ENCODE assay signal across 8 cellular contexts in the genomic region with DNA sequence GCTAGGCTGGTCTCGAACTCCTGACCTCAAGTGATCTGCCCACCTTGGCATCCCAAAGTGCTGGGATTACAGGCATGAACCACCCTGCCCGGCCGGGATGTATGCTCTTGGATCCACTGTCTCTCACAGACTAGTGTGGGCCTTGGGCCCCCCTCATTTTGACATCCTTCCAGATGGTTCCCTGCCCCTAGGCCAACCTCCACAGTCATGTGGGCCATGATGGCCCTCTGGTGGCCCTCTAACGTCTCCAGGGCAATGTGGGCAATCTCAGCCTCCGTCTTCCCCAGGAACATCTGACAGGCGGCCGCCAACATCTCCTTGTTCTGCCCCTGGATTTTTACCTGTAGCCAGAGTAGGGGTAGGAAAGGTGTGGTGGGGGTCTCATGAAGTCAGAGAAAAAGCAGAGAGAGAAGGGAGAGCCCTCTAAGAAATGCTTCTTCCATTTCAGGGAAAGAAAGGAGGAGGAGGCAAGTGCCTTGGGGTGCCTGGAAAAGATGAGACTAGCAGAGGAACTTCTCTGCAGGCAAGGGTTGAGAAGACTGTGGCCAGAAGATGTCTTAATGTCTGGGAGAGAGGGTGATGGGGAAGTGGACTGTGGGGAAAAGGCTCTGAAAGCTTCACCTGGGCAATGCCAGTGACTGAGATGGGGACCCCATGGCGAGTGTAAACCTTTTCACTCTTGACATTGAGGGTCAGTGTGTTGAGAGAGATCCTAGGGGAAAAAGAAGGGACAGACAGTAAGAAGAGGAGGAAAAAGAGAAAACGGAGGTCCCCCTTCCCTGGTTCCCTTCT. TPM values are rescaled to one million over a fixed set of nuclear protein-coding genes. Genes with fewer than 3 reads are reported as not detected.
DNase-seq lines count a peak whose midpoint lies in the region; ATAC-seq and TF ChIP-seq lines count a peak whose summit lies in the region.

No MANE protein-coding gene starts in this region.

- H3K27ac Mint-ChIP-seq in T-cell: peak overlapping the region; percentile 89 to 93

- H3K9me3 Mint-ChIP-seq in T-cell: no peaks in the 10 kb centered on the region

- H3K4me1 ChIP-seq in esophagus squamous epithelium (peaks cover 18 to 80% (median 40%) of the 10 kb centered on the region in 3 donors), sigmoid colon (peaks cover 3 to 52% (median 45%) of the 10 kb centered on the region in 4 donors)

- H3K36me3 ChIP-seq in esophagus squamous epithelium (peaks cover 4 to 50% (median 15%) of the 10 kb centered on the region in 3 donors), sigmoid colon (peaks cover 16 to 51% (median 26%) of the 10 kb centered on the region in 4 donors)

- H3K27me3 ChIP-seq in esophagus squamous epithelium (no peaks in the 10 kb centered on the region), sigmoid colon (no peaks in the 10 kb centered on the region)

- no peak for ATAC-seq in T-cell (replicated peaks in 1 of 4)

- no peak for TF ChIP-seq EP300 in sigmoid colon (IDR thresholded peaks at IDR 0.05)

- peaks cover 69 to 76% (median 74%) of the 10 kb centered on the region in 3 donors for H3K4me1 Mint-ChIP-seq in T-cell

- H3K36me3 Mint-ChIP-seq in T-cell: peaks cover 34% of the 10 kb centered on the region

- no peaks in the 10 kb centered on the region for H3K27me3 Mint-ChIP-seq in T-cell

- POLR2A ChIA-PET in T-cell (lab: Charles Lee): no interaction called here

- TF ChIP-seq CTCF in GM10266 (IDR thresholded peaks at IDR 0.05; ENCODE audit: control insufficient read depth, insufficient read depth, low read depth, missing control alignments): peak; percentile 7
- no peak for TF ChIP-seq CTCF in esophagus squamous epithelium (IDR thresholded peaks at IDR 0.05)
- no peak for TF ChIP-seq CTCF in sigmoid colon (IDR thresholded peaks at IDR 0.05)

- intact Hi-C loops in esophagus squamous epithelium (cut with DNase I): loop anchor here (5.0 kb wide), 2 partner anchors 81 to 141 kb away; partner anchors contain the start of gene DDR1
- intact Hi-C loops in sigmoid colon (cut with DNase I): loop anchor here (5.0 to 10.0 kb wide), 3 partner anchors 86 to 344 kb away; partner anchors contain the start of genes MRPS18B and PPP1R10

- H3K9me3 ChIP-seq in esophagus squamous epithelium (no peaks in the 10 kb centered on the region), sigmoid colon (no peaks in the 10 kb centered on the region)

- peak overlapping the region; percentile 92 to 99 (median 96) for H3K27ac ChIP-seq in esophagus squamous epithelium
- peak overlapping the region; percentile 90 to 98 (median 96) for H3K27ac ChIP-seq in sigmoid colon

- WGBS in esophagus squamous epithelium, 2 donors: 68 to 71% methylated on average over 4 to 6 of the region's 9 CpGs
- WGBS in sigmoid colon, 2 donors: 74 to 81% methylated on average over 9 of the region's 9 CpGs

- CTCF ChIA-PET in T-cell (lab: Charles Lee): interaction anchor here in 1 of 2 donors (0.6 to 0.8 kb wide), 2 partner anchors 19 to 1075 kb away, joined by 3 to 4 read pairs; no protein-coding TSS in a partner anchor

- H3K4me3 ChIP-seq in esophagus squamous epithelium: peak overlapping the region; percentile 58 to 90 (median 82)
- peak overlapping the region; percentile 71 to 90 (median 82) for H3K4me3 ChIP-seq in sigmoid colon

- DNase-seq in GM10266 (ENCODE audit: extremely low spot score) (no peak), T-cell (no peak), esophagus squamous epithelium (lab: John Stamatoyannopoulos, UW) (no peak), sigmoid colon (no peak), NCI-H2029 (lab: John Stamatoyannopoulos, UW) (no peak), DMS53 (lab: John Stamatoyannopoulos, UW) (no peak), cortex of kidney (lab: John Stamatoyannopoulos, UW) (no peak), NCI-H1694 treated with DMSO at 0.1 percent for 48 hours (lab: John Stamatoyannopoulos, UW) (no peak)

- TF ChIP-seq POLR2A in esophagus squamous epithelium (IDR thresholded peaks at IDR 0.05) (no peak), sigmoid colon (IDR thresholded peaks at IDR 0.05) (no peak)

- H3K4me3 Mint-ChIP-seq in T-cell: peak overlapping the region; percentile 88 to 96 (median 94)

RNA-seq across cellular contexts. Expression of gene FLOT1, which starts 1.3 kb away (rescaled TPM):
- total RNA-seq in T-cell: 100 to 1,000 TPM in 1 of 5 donors, 10 to 100 TPM in 4; 62.2 to 109 (median 74.2) TPM
- total RNA-seq in esophagus squamous epithelium: 10 to 100 TPM; 46.7 to 88.8 (median 64.4) TPM
- 100 to 1,000 TPM; 141 to 206 (median 160) TPM for total RNA-seq in sigmoid colon
- polyA plus RNA-seq in sigmoid colon: 100 to 1,000 TPM; 174 to 194 (median 188) TPM

RNA-seq across cellular contexts. Expression of gene IER3, which starts 3.2 kb away (rescaled TPM):
- total RNA-seq in T-cell (10 to 100 TPM in 4 of 5 donors, 1 to 10 TPM in 1; 8.9 to 30.8 (median 12.4) TPM), esophagus squamous epithelium (10 to 100 TPM; 41.4 to 87.9 (median 66.0) TPM), sigmoid colon (10 to 100 TPM; 20.1 to 65.3 (median 21.9) TPM)
- 100 to 1,000 TPM; 133 to 193 (median 153) TPM for polyA plus RNA-seq in sigmoid colon

RNA-seq across cellular contexts. Expression of gene TUBB, which starts 21.0 kb away (rescaled TPM):
- total RNA-seq in T-cell: 100 to 1,000 TPM; 108 to 246 (median 202) TPM
- 100 to 1,000 TPM; 151 to 351 (median 255) TPM for total RNA-seq in esophagus squamous epithelium
- 100 to 1,000 TPM; 245 to 287 (median 267) TPM for total RNA-seq in sigmoid colon
- polyA plus RNA-seq in sigmoid colon: 100 to 1,000 TPM in 2 of 3 donors, 10 to 100 TPM in 1; 96.1 to 306 (median 111) TPM

RNA-seq across cellular contexts. Expression of gene MDC1, which starts 24.1 kb away (rescaled TPM):
- total RNA-seq in T-cell: 10 to 100 TPM; 42.3 to 69.7 (median 53.4) TPM
- total RNA-seq in esophagus squamous epithelium: 1 to 10 TPM; 2.4 to 7.4 (median 7.0) TPM
- 10 to 100 TPM in 1 of 4 donors, 1 to 10 TPM in 3; 5.4 to 16.1 (median 6.7) TPM for total RNA-seq in sigmoid colon
- 10 to 100 TPM in 1 of 3 donors, 1 to 10 TPM in 2; 1.8 to 17.4 (median 3.7) TPM for polyA plus RNA-seq in sigmoid colon

RNA-seq across cellular contexts. Expression of gene NRM, which starts 50.4 kb away (rescaled TPM):
- total RNA-seq in T-cell (1 to 10 TPM; 4.2 to 6.9 (median 5.5) TPM), esophagus squamous epithelium (1 to 10 TPM; 3.8 to 7.4 (median 6.7) TPM), sigmoid colon (1 to 10 TPM; 2.4 to 9.7 (median 5.0) TPM)
- 10 to 100 TPM in 1 of 3 donors, 1 to 10 TPM in 2; 1.8 to 13.8 (median 2.8) TPM for polyA plus RNA-seq in sigmoid colon
